Comparison of ENCODE assay signal across 8 cellular contexts in genomic region chr12:126551882-126552281, GRCh38.
"Had no signal": no experiment of that assay in that cellular context is flagged by ENCODE, and none has a peak within 500 bp of the region (broad histone marks: within the 10 kb centered on the region; RNA-seq: fewer than 3 reads in every experiment).

No MANE protein-coding gene starts in this region.

- DNase-seq: IMR-90, KBM-7, KG1 had no signal

- ATAC-seq: HepG2, K562 had no signal

- H3K27ac ChIP-seq: HL-60, KMS-11 had no signal

- H3K9ac ChIP-seq: KMS-11 had no signal

- FAIRE-seq: HepG2, HTR-8/SVneo, K562 had no signal

- H3K4me2 ChIP-seq: KMS-11 had no signal

- H3K4me3 ChIP-seq: K562 had no signal
